8 cellular contexts compared by ENCODE assay signal in genomic region chr12:1583421-1584078, GRCh38. TPM values are rescaled to one million over a fixed set of nuclear protein-coding genes. Genes with fewer than 3 reads are reported as not detected.
A peak's percentile ranks its signal among the peaks of the same experiment; 100 is the strongest.
DNase-seq lines count a peak whose midpoint lies in the region; ATAC-seq and TF ChIP-seq lines count a peak whose summit lies in the region.

No MANE protein-coding gene starts in this region.

- TF ChIP-seq CTCF in OCI-LY7 (conservative IDR thresholded peaks at IDR 0.05; ENCODE audit: low read length) (peak; percentile 99), esophagus muscularis mucosa (IDR thresholded peaks at IDR 0.05) (peak; percentile 87 to 91 (median 88)), testis (IDR thresholded peaks at IDR 0.05) (peak; percentile 74 to 84 (median 75))

- H4K20me1 ChIP-seq in OCI-LY7 (ENCODE audit: insufficient read depth, low read length): peaks cover 12% of the 10 kb centered on the region

- no peak overlapping the region for H2AFZ ChIP-seq in OCI-LY7 (ENCODE audit: low read length)

- POLR2A ChIA-PET in OCI-LY7 (lab: Charles Lee): interaction anchor here (0.6 to 1.7 kb wide), 10 partner anchors 9 to 867 kb away, joined by 3 to 5 read pairs (median 3); no protein-coding TSS in a partner anchor

- BruUV-seq in OCI-LY7 (replicated peaks; lab: Mats Ljungman, UMichigan): no TSS peak

- H3K27ac ChIP-seq in OCI-LY7 (ENCODE audit: low read depth, low read length, poor library complexity, severe bottlenecking): no peak overlapping the region
- H3K27ac ChIP-seq in esophagus muscularis mucosa (replicated peaks in 1 of 4): no peak overlapping the region
- H3K27ac ChIP-seq in testis: no peak overlapping the region

- WGBS in esophagus muscularis mucosa: 2% methylated on average over 6 of the region's 6 CpGs
- 19 to 26% methylated on average over 6 of the region's 6 CpGs for WGBS in testis, 2 donors

- H3K4me1 ChIP-seq in OCI-LY7 (ENCODE audit: insufficient read depth, low read length, poor library complexity, severe bottlenecking) (peaks cover 40% of the 10 kb centered on the region), esophagus muscularis mucosa (peaks cover 14 to 67% (median 65%) of the 10 kb centered on the region in 4 donors), testis (peaks cover 3% of the 10 kb centered on the region)

- H3K79me2 ChIP-seq in OCI-LY7 (ENCODE audit: insufficient read depth, low read depth, low read length): peaks cover 23% of the 10 kb centered on the region

- DNase-seq in ACHN (peak; percentile 93), KBM-7 (peak; percentile 80), OCI-LY7 (ENCODE audit: low spot score) (peak; percentile 90), activated T-cell treated with anti-CD3 and anti-CD28 coated beads for 4 hours (peak; percentile 53), esophagus muscularis mucosa (ENCODE audit: extremely low spot score) (no peak), testis (peak; percentile 78)
- DNase-seq in natural killer cell treated with Interleukin-12 subunit alpha and Interleukin-12 subunit beta and Interleukin-15 and Interleukin-18, amount 100 ng/mL, for 72 hours (ENCODE audit: low spot score): peak; percentile 84

- H3K4me3 Mint-ChIP-seq in natural killer cell treated with Interleukin-12 subunit alpha and Interleukin-12 subunit beta and Interleukin-15 and Interleukin-18, amount 100 ng/mL, for 72 hours: no peak overlapping the region

- CTCF ChIA-PET in OCI-LY7 (lab: Charles Lee; ENCODE audit: unreplicated experiment): interaction anchor here (1.0 to 1.7 kb wide), 4 partner anchors 65 to 466 kb away, joined by 4 to 8 read pairs (median 4); no protein-coding TSS in a partner anchor

- H3K9me3 ChIP-seq in OCI-LY7 (ENCODE audit: low read length) (no peaks in the 10 kb centered on the region), esophagus muscularis mucosa (no peaks in the 10 kb centered on the region), testis (no peaks in the 10 kb centered on the region)

- peaks cover 9 to 17% of the 10 kb centered on the region in 2 donors for H3K4me1 Mint-ChIP-seq in natural killer cell treated with Interleukin-12 subunit alpha and Interleukin-12 subunit beta and Interleukin-15 and Interleukin-18, amount 100 ng/mL, for 72 hours (ENCODE audit: low read depth in 2 of 2)

- H3K36me3 ChIP-seq in OCI-LY7 (ENCODE audit: insufficient read depth, low read length) (peaks cover 29% of the 10 kb centered on the region; the same call in 1 of the 2 replicates), esophagus muscularis mucosa (peaks cover 0 to 4% (median 0%) of the 10 kb centered on the region in 4 donors), testis (ENCODE audit: low read depth, missing control alignments) (no peaks in the 10 kb centered on the region)

- TF ChIP-seq EP300 in esophagus muscularis mucosa (IDR thresholded peaks at IDR 0.05): no peak

- H3K27ac Mint-ChIP-seq in natural killer cell treated with Interleukin-12 subunit alpha and Interleukin-12 subunit beta and Interleukin-15 and Interleukin-18, amount 100 ng/mL, for 72 hours: no peak overlapping the region

- no peaks in the 10 kb centered on the region for H3K36me3 Mint-ChIP-seq in natural killer cell treated with Interleukin-12 subunit alpha and Interleukin-12 subunit beta and Interleukin-15 and Interleukin-18, amount 100 ng/mL, for 72 hours

- H3K27me3 ChIP-seq in esophagus muscularis mucosa (no peaks in the 10 kb centered on the region), testis (no peaks in the 10 kb centered on the region)

- no peaks in the 10 kb centered on the region for H3K9me2 ChIP-seq in OCI-LY7 (ENCODE audit: insufficient read depth, low read length)

- TF ChIP-seq POLR2A in esophagus muscularis mucosa (IDR thresholded peaks at IDR 0.05; ENCODE audit: low read depth): no peak
- no peak for TF ChIP-seq POLR2A in testis (IDR thresholded peaks at IDR 0.05)

- in situ Hi-C loops in ACHN (cut with HindIII; ENCODE audit: low pct_ligation_motif_present, low pct_unique_long_range_greater_than_20kb, low sequenced_read_pairs): no loop called here
- in situ Hi-C loops in KBM-7 (cut with MboI; ENCODE audit: low pct_unique_long_range_greater_than_20kb, low sequenced_read_pairs): loop anchor here (25.0 kb wide), 2 partner anchors 471 to 1021 kb away; no protein-coding TSS in a partner anchor

- no peaks in the 10 kb centered on the region for H3K9me3 Mint-ChIP-seq in natural killer cell treated with Interleukin-12 subunit alpha and Interleukin-12 subunit beta and Interleukin-15 and Interleukin-18, amount 100 ng/mL, for 72 hours

- intact Hi-C loops in OCI-LY7 (cut with micrococcal nuclease; ENCODE audit: unreplicated experiment) (loop anchor here (1.0 to 10.0 kb wide), 6 partner anchors 29 to 759 kb away; no protein-coding TSS in a partner anchor), esophagus muscularis mucosa (cut with DNase I) (loop anchor here (2.0 to 10.0 kb wide), 2 partner anchors 465 to 589 kb away; partner anchors contain the start of gene ERC1), testis (cut with DNase I; ENCODE audit: low total_unique reads) (loop anchor here (10.0 kb wide), 1 partner anchor 469 kb away; no protein-coding TSS in a partner anchor)

- peak overlapping the region; percentile 79 for H3K4me2 ChIP-seq in OCI-LY7 (ENCODE audit: low read length)

- peak; percentile 47 for ATAC-seq in GM19023 (IDR thresholded peaks at IDR 0.05; ENCODE audit: unreplicated experiment)
- ATAC-seq in natural killer cell treated with Interleukin-12 subunit alpha and Interleukin-12 subunit beta and Interleukin-15 and Interleukin-18, amount 100 ng/mL, for 72 hours: peak; percentile 78 to 88

- H3K4me3 ChIP-seq in OCI-LY7 (ENCODE audit: low read depth, low read length, poor library complexity, severe bottlenecking) (peak overlapping the region; percentile 47), esophagus muscularis mucosa (peak overlapping the region; percentile 26 to 41 (median 30)), testis (no peak overlapping the region)

- no peaks in the 10 kb centered on the region for H3K27me3 Mint-ChIP-seq in natural killer cell treated with Interleukin-12 subunit alpha and Interleukin-12 subunit beta and Interleukin-15 and Interleukin-18, amount 100 ng/mL, for 72 hours

RNA-seq across cellular contexts. Expression of gene FBXL14, which starts 10.8 kb away (rescaled TPM):
- total RNA-seq in OCI-LY7 (2014; rRNA removed; shearing (Covaris generic)): 45.5 and 46.2 TPM in 2 replicates
- total RNA-seq in OCI-LY7 (2022): 33.4 and 37.4 TPM in 2 replicates
- 10 to 100 TPM; 12.0 to 22.6 (median 16.0) TPM for total RNA-seq in esophagus muscularis mucosa
- total RNA-seq in natural killer cell treated with Interleukin-12 subunit alpha and Interleukin-12 subunit beta and Interleukin-15 and Interleukin-18, amount 100 ng/mL, for 72 hours: 10 to 100 TPM; 19.4 to 26.2 TPM
- total RNA-seq in testis: 10 to 100 TPM; 39.5 to 45.8 TPM
- 50.2 TPM for polyA plus RNA-seq in testis (ENCODE audit: insufficient read depth, low read depth, low replicate concordance)

RNA-seq across cellular contexts. Expression of gene WNT5B, which starts 45.5 kb away (rescaled TPM):
- total RNA-seq in OCI-LY7 (2014; rRNA removed; shearing (Covaris generic)): 11.3 and 14.7 TPM in 2 replicates
- 0.86 and 2.6 TPM in 2 replicates for total RNA-seq in OCI-LY7 (2022)
- 100 to 1,000 TPM in 1 of 4 donors, 10 to 100 TPM in 3; 33.5 to 112 (median 53.5) TPM for total RNA-seq in esophagus muscularis mucosa
- total RNA-seq in natural killer cell treated with Interleukin-12 subunit alpha and Interleukin-12 subunit beta and Interleukin-15 and Interleukin-18, amount 100 ng/mL, for 72 hours: under 1 TPM in 1 of 2 donors, not detected in 1; 0.47 TPM
- total RNA-seq in testis: 1 to 10 TPM; 4.6 to 5.8 TPM
- polyA plus RNA-seq in testis (ENCODE audit: insufficient read depth, low read depth, low replicate concordance): 4.9 TPM

Comparison
In these comparisons a context has a peak if more than half of its experiments do, and no peak if none do; other contexts are left out.
1. H3K4me3 ChIP-seq: peak in OCI-LY7 (single experiment) and esophagus muscularis mucosa (4 of 4); none in testis (0 of 2).
2. Peak in every context shown above with its lines, with median percentiles within 50 percentile points of each other: CTCF ChIP-seq.